In genomic region chr20:62788607-62789006, GRCh38 we compare ENCODE assay signal across 23 cellular contexts. TPM values are rescaled to one million over a fixed set of nuclear protein-coding genes. Genes with fewer than 3 reads are reported as not detected.
A peak's percentile ranks its signal among the peaks of the same experiment; 100 is the strongest.
DNase-seq lines count a peak whose midpoint lies in the region; ATAC-seq, FAIRE-seq and TF ChIP-seq lines count a peak whose summit lies in the region.
"Had no signal": no experiment of that assay in that cellular context is flagged by ENCODE, and none has a peak within 500 bp of the region (broad histone marks: within the 10 kb centered on the region; RNA-seq: fewer than 3 reads in every experiment).

No MANE protein-coding gene starts in this region.

- FAIRE-seq in HepG2 (lab: Jason Lieb, UNC) (no peak), kidney (lab: Jason Lieb, UNC) (no peak)
- FAIRE-seq: A549 had no signal

- H3K27ac ChIP-seq in HepG2 (ENCODE audit: extremely low read length, insufficient read depth, low read length) (no peak overlapping the region), right lobe of liver (no peak overlapping the region), kidney (ENCODE audit: low read depth in 2 of 2, low read length in 2 of 2) (no peak overlapping the region)
- H3K27ac ChIP-seq: A549, SJSA1 had no signal

- TF ChIP-seq EP300 in HepG2 (IDR thresholded peaks at IDR 0.05; ENCODE audit: low read depth in 2 of 2, low read length in 2 of 2) (no peak), HepG2 (CRISPR knock-in tag; IDR thresholded peaks at IDR 0.05; ENCODE audit: borderline replicate concordance) (no peak)

- no peak overlapping the region for H3K4me3 ChIP-seq in HepG2 (replicated peaks in 1 of 3; ENCODE audit: insufficient read depth in 1 of 3, low read depth in 2 of 3, low read length in 3 of 3)
- H3K4me3 ChIP-seq in right lobe of liver: no peak overlapping the region
- H3K4me3 ChIP-seq in kidney (ENCODE audit: low read length in 2 of 2): no peak overlapping the region
- H3K4me3 ChIP-seq: A549, SJSA1 had no signal

- 47% methylated on average over 11 of the region's 15 CpGs for WGBS in HepG2 (ENCODE audit: low lambda C conversion rate)
- WGBS in right lobe of liver (ENCODE audit: insufficient coverage, low coverage, low lambda C conversion rate, missing lambda C conversion rate): 19% methylated on average over 2 of the region's 15 CpGs

- no peak overlapping the region for H3K4me3 Mint-ChIP-seq in brain
- H3K4me3 Mint-ChIP-seq: CD8-positive, alpha-beta T cell; IgD-negative memory B cell had no signal

- TF ChIP-seq CTCF in HepG2 (CRISPR knock-in tag; IDR thresholded peaks at IDR 0.05): no peak
- TF ChIP-seq CTCF in right lobe of liver (IDR thresholded peaks at IDR 0.05): no peak
- TF ChIP-seq CTCF in brain (conservative IDR thresholded peaks at IDR 0.05): no peak
- no peak for TF ChIP-seq CTCF in kidney (IDR thresholded peaks at IDR 0.05; ENCODE audit: borderline replicate concordance, extremely low read depth, insufficient read depth)

- ATAC-seq in HepG2: no peak
- no peak for ATAC-seq in right lobe of liver
- ATAC-seq: A549; CD8-positive, alpha-beta T cell; HCT116; Right ventricle myocardium inferior had no signal

- no peak overlapping the region for H2AFZ ChIP-seq in HepG2 (ENCODE audit: low read length)

- peaks cover 67% of the 10 kb centered on the region for H3K4me1 Mint-ChIP-seq in brain

- in situ Hi-C loops in HepG2 (cut with HindIII; ENCODE audit: extremely low pct_ligation_motif_present, low pct_unique_long_range_greater_than_20kb): loop anchor here (25.0 kb wide), 1 partner anchor 276 kb away; no protein-coding TSS in a partner anchor

- intact Hi-C loops in HepG2 (cut with micrococcal nuclease; ENCODE audit: unreplicated experiment): no loop called here
- intact Hi-C loops in right lobe of liver (cut with DNase I): loop anchor here (5.0 to 10.0 kb wide), 4 partner anchors 116 to 374 kb away; no protein-coding TSS in a partner anchor
- intact Hi-C loops in kidney (cut with DNase I): no loop called here

- no peaks in the 10 kb centered on the region for H3K9me3 ChIP-seq in HepG2 (ENCODE audit: low read length)
- H3K9me3 ChIP-seq in right lobe of liver: no peaks in the 10 kb centered on the region
- H3K9me3 ChIP-seq in kidney (ENCODE audit: control insufficient read depth in 1 of 2, low read length in 2 of 2): no peaks in the 10 kb centered on the region
- H3K9me3 ChIP-seq: A549, SJSA1 had no signal

- peaks cover 20 to 77% of the 10 kb centered on the region in 2 experiments for H3K27me3 ChIP-seq in HepG2 (ENCODE audit: control insufficient read depth in 1 of 2, insufficient read depth in 2 of 2, low read length in 2 of 2)
- no peaks in the 10 kb centered on the region for H3K27me3 ChIP-seq in right lobe of liver

- H3K27ac Mint-ChIP-seq in brain: peak overlapping the region in 4 of 5 experiments; percentile 20 to 88 (median 57)
- H3K27ac Mint-ChIP-seq: CD8-positive, alpha-beta T cell; IgD-negative memory B cell had no signal

- H3K27me3 Mint-ChIP-seq in brain: peaks cover 9% of the 10 kb centered on the region
- H3K27me3 Mint-ChIP-seq: IgD-negative memory B cell had no signal

- H4K20me1 ChIP-seq in HepG2 (ENCODE audit: insufficient read depth, low read length): no peaks in the 10 kb centered on the region

- BruUV-seq in HepG2 (replicated peaks; lab: Mats Ljungman, UMichigan): no TSS peak

- H3K9me3 Mint-ChIP-seq in brain: peaks cover 0 to 4% (median 0%) of the 10 kb centered on the region in 5 experiments
- H3K9me3 Mint-ChIP-seq: CD8-positive, alpha-beta T cell; IgD-negative memory B cell had no signal

- H3K36me3 ChIP-seq in HepG2 (replicated peaks in 1 of 2; ENCODE audit: control insufficient read depth in 1 of 2, insufficient read depth in 2 of 2, low read length in 2 of 2) (no peaks in the 10 kb centered on the region), right lobe of liver (no peaks in the 10 kb centered on the region), kidney (ENCODE audit: control insufficient read depth in 1 of 2, insufficient read depth in 2 of 2, low read length in 2 of 2) (no peaks in the 10 kb centered on the region)
- H3K36me3 ChIP-seq: SJSA1 had no signal

- TF ChIP-seq POLR2A in HepG2 (IDR thresholded peaks at IDR 0.05; ENCODE audit: insufficient read depth in 1 of 2, low read depth in 2 of 2, low read length in 2 of 2) (no peak), right lobe of liver (IDR thresholded peaks at IDR 0.05) (no peak)

- H3K9ac ChIP-seq in HepG2 (ENCODE audit: insufficient read depth, low read depth, low read length) (no peak overlapping the region), kidney (ENCODE audit: low read length in 2 of 2) (no peak overlapping the region)

- H3K4me2 ChIP-seq in HepG2 (ENCODE audit: low read depth, low read length): peak overlapping the region; percentile 2; the same call in 1 of the 2 replicates
- H3K4me2 ChIP-seq: A549 had no signal

- H3K4me1 ChIP-seq in HepG2 (ENCODE audit: insufficient read depth, low read length) (peaks cover 46% of the 10 kb centered on the region), right lobe of liver (peaks cover 0 to 2% (median 0%) of the 10 kb centered on the region in 4 donors), kidney (ENCODE audit: control insufficient read depth in 1 of 2, insufficient read depth in 1 of 2, low read depth in 1 of 2, low read length in 2 of 2) (peaks cover 1 to 3% of the 10 kb centered on the region in 2 donors)

- POLR2A ChIA-PET in HepG2 (lab: Yijun Ruan, JAX): no interaction called here

- DNase-seq in HepG2 (ENCODE audit: low spot score) (no peak), right lobe of liver (no peak), left kidney (ENCODE audit: low read depth, low spot score) (peak; percentile 45), kidney (no peak), DMS79 treated with DMSO at 0.1 percent for 48 hours (lab: John Stamatoyannopoulos, UW) (no peak)
- no peak for DNase-seq in stimulated activated naive CD4-positive, alpha-beta T cell treated with Interleukin-2 at 50 U/mL for 16 hours (lab: John Stamatoyannopoulos, UW)
- DNase-seq: CD8-positive, alpha-beta T cell; DMS53; EL; GF-D8; GOT3; NCI-H1105 treated with DMSO at 0.1 percent for 48 hours; NCI-H2029 treated with DMSO at 0.1 percent for 48 hours; NCI-H226; NCI-H510A treated with DMSO at 0.1 percent for 48 hours; NCI-H748 treated with DMSO at 0.1 percent for 48 hours; OCI-M1 had no signal

- H3K36me3 Mint-ChIP-seq in brain: no peaks in the 10 kb centered on the region
- H3K36me3 Mint-ChIP-seq: CD8-positive, alpha-beta T cell; IgD-negative memory B cell had no signal

- CTCF ChIA-PET in HepG2 (lab: Yijun Ruan, JAX; ENCODE audit: low intra/inter-chr PET ratio, low total read pairs): no interaction called here

- TF ChIP-seq RAD21 in HepG2 (CRISPR knock-in tag; IDR thresholded peaks at IDR 0.05): no peak

- no peaks in the 10 kb centered on the region for H3K79me2 ChIP-seq in HepG2 (ENCODE audit: insufficient read depth, low read length)

RNA-seq across cellular contexts. Expression of gene MRGBP, which starts 7.7 kb away (rescaled TPM):
- total RNA-seq in HepG2 (2016; rRNA removed; fragmentation: Illumina TruSeq; extraction: Trizol) (34.8 and 35.9 TPM in 2 replicates), right lobe of liver (1 to 10 TPM; 3.3 to 8.0 (median 5.3) TPM), kidney (7.6 TPM)
- 79.0 and 80.7 TPM in 2 replicates for total RNA-seq in HepG2 (2016; cell fraction: cytosol; rRNA removed; fragmentation: Illumina TruSeq; extraction: Trizol; ENCODE audit: low read depth)
- total RNA-seq in HepG2 (2016; cell fraction: insoluble cytoplasmic fraction; rRNA removed; fragmentation: Illumina TruSeq; extraction: Trizol): 31.8 and 38.7 TPM in 2 replicates
- total RNA-seq in HepG2 (2016; cell fraction: membrane; rRNA removed; fragmentation: Illumina TruSeq; extraction: Trizol): 96.7 and 98.0 TPM in 2 replicates
- 17.0 and 18.5 TPM in 2 replicates for total RNA-seq in HepG2 (2016; cell fraction: nucleus; rRNA removed; fragmentation: Illumina TruSeq; extraction: Trizol)
- polyA plus RNA-seq in HepG2 (2011; rRNA removed) (31.6 and 34.2 TPM in 2 replicates), brain (ENCODE audit: insufficient read depth, low read depth, low replicate concordance) (11.8 TPM), kidney (ENCODE audit: insufficient read depth, low read depth, low replicate concordance) (9.0 TPM)
- polyA plus RNA-seq in HepG2 (2011; cell fraction: cytosol; rRNA removed): 30.7 and 37.2 TPM in 2 replicates
- 29.7 and 36.4 TPM in 2 replicates for polyA plus RNA-seq in HepG2 (2011; cell fraction: nucleus; rRNA removed)
- polyA plus RNA-seq in HepG2 (2012): 21.6 and 23.1 TPM in 2 replicates
- 88.5 and 96.5 TPM in 2 replicates for polyA plus RNA-seq in HepG2 (2016; cell fraction: cytosol; fragmentation: Illumina TruSeq; extraction: Trizol; ENCODE audit: low read depth)
- polyA plus RNA-seq in HepG2 (2016; cell fraction: insoluble cytoplasmic fraction; fragmentation: Illumina TruSeq; extraction: Trizol; ENCODE audit: low read depth): 34.9 and 39.2 TPM in 2 replicates
- 88.7 and 90.6 TPM in 2 replicates for polyA plus RNA-seq in HepG2 (2016; cell fraction: membrane; fragmentation: Illumina TruSeq; extraction: Trizol; ENCODE audit: low read depth)
- polyA plus RNA-seq in HepG2 (2016; cell fraction: nucleus; fragmentation: Illumina TruSeq; extraction: Trizol; ENCODE audit: insufficient read depth, low read depth): 40.3 and 42.7 TPM in 2 replicates
- 21.2 and 36.8 TPM in 2 replicates for polyA minus RNA-seq in HepG2 (2011; rRNA and poly(A)+ RNA removed; ENCODE audit: low replicate concordance)
- polyA minus RNA-seq in HepG2 (2011; cell fraction: cytosol; rRNA and poly(A)+ RNA removed): 12.7 and 13.0 TPM in 2 replicates
- 10.2 and 10.9 TPM in 2 replicates for polyA minus RNA-seq in HepG2 (2011; cell fraction: nucleus; rRNA and poly(A)+ RNA removed)

RNA-seq across cellular contexts. Expression of gene OGFR, which starts 16.0 kb away (rescaled TPM):
- total RNA-seq in HepG2 (2016; rRNA removed; fragmentation: Illumina TruSeq; extraction: Trizol) (68.3 and 81.8 TPM in 2 replicates), right lobe of liver (10 to 100 TPM; 40.7 to 48.1 (median 47.0) TPM), kidney (46.8 TPM)
- total RNA-seq in HepG2 (2016; cell fraction: cytosol; rRNA removed; fragmentation: Illumina TruSeq; extraction: Trizol; ENCODE audit: low read depth): 6.3 and 8.7 TPM in 2 replicates
- total RNA-seq in HepG2 (2016; cell fraction: insoluble cytoplasmic fraction; rRNA removed; fragmentation: Illumina TruSeq; extraction: Trizol): 58.8 and 84.2 TPM in 2 replicates
- total RNA-seq in HepG2 (2016; cell fraction: membrane; rRNA removed; fragmentation: Illumina TruSeq; extraction: Trizol): 20.8 and 24.4 TPM in 2 replicates
- 33.8 and 41.3 TPM in 2 replicates for total RNA-seq in HepG2 (2016; cell fraction: nucleus; rRNA removed; fragmentation: Illumina TruSeq; extraction: Trizol)
- polyA plus RNA-seq in HepG2 (2011; rRNA removed) (47.7 and 62.2 TPM in 2 replicates), brain (ENCODE audit: insufficient read depth, low read depth, low replicate concordance) (37.0 TPM), kidney (ENCODE audit: insufficient read depth, low read depth, low replicate concordance) (33.7 TPM)
- polyA plus RNA-seq in HepG2 (2011; cell fraction: cytosol; rRNA removed): 58.6 and 82.5 TPM in 2 replicates
- polyA plus RNA-seq in HepG2 (2011; cell fraction: nucleus; rRNA removed): 105 and 121 TPM in 2 replicates
- polyA plus RNA-seq in HepG2 (2012): 34.0 and 38.1 TPM in 2 replicates
- polyA plus RNA-seq in HepG2 (2016; cell fraction: cytosol; fragmentation: Illumina TruSeq; extraction: Trizol; ENCODE audit: low read depth): 4.2 and 4.7 TPM in 2 replicates
- polyA plus RNA-seq in HepG2 (2016; cell fraction: insoluble cytoplasmic fraction; fragmentation: Illumina TruSeq; extraction: Trizol; ENCODE audit: low read depth): 68.1 and 77.5 TPM in 2 replicates
- 11.5 and 14.2 TPM in 2 replicates for polyA plus RNA-seq in HepG2 (2016; cell fraction: membrane; fragmentation: Illumina TruSeq; extraction: Trizol; ENCODE audit: low read depth)
- polyA plus RNA-seq in HepG2 (2016; cell fraction: nucleus; fragmentation: Illumina TruSeq; extraction: Trizol; ENCODE audit: insufficient read depth, low read depth): 103 and 104 TPM in 2 replicates
- polyA minus RNA-seq in HepG2 (2011; rRNA and poly(A)+ RNA removed; ENCODE audit: low replicate concordance): 38.5 and 45.1 TPM in 2 replicates
- 39.4 and 42.5 TPM in 2 replicates for polyA minus RNA-seq in HepG2 (2011; cell fraction: cytosol; rRNA and poly(A)+ RNA removed)
- polyA minus RNA-seq in HepG2 (2011; cell fraction: nucleus; rRNA and poly(A)+ RNA removed): 15.1 and 20.0 TPM in 2 replicates

RNA-seq across cellular contexts. Expression of gene COL9A3, which starts 28.2 kb away (rescaled TPM):
- total RNA-seq in HepG2 (2016; rRNA removed; fragmentation: Illumina TruSeq; extraction: Trizol): 53.3 and 204 TPM in 2 replicates
- 13.9 and 15.8 TPM in 2 replicates for total RNA-seq in HepG2 (2016; cell fraction: cytosol; rRNA removed; fragmentation: Illumina TruSeq; extraction: Trizol; ENCODE audit: low read depth)
- 48.0 and 215 TPM in 2 replicates for total RNA-seq in HepG2 (2016; cell fraction: insoluble cytoplasmic fraction; rRNA removed; fragmentation: Illumina TruSeq; extraction: Trizol)
- 19.3 and 20.8 TPM in 2 replicates for total RNA-seq in HepG2 (2016; cell fraction: membrane; rRNA removed; fragmentation: Illumina TruSeq; extraction: Trizol)
- total RNA-seq in HepG2 (2016; cell fraction: nucleus; rRNA removed; fragmentation: Illumina TruSeq; extraction: Trizol): 216 and 254 TPM in 2 replicates
- 155 and 175 TPM in 2 replicates for polyA plus RNA-seq in HepG2 (2011; rRNA removed)
- polyA plus RNA-seq in HepG2 (2011; cell fraction: cytosol; rRNA removed): 84.5 and 113 TPM in 2 replicates
- polyA plus RNA-seq in HepG2 (2011; cell fraction: nucleus; rRNA removed): 1,291 and 1,782 TPM in 2 replicates
- polyA plus RNA-seq in HepG2 (2012): 79.9 and 172 TPM in 2 replicates
- polyA plus RNA-seq in HepG2 (2016; cell fraction: cytosol; fragmentation: Illumina TruSeq; extraction: Trizol; ENCODE audit: low read depth): 9.2 and 9.5 TPM in 2 replicates
- polyA plus RNA-seq in HepG2 (2016; cell fraction: insoluble cytoplasmic fraction; fragmentation: Illumina TruSeq; extraction: Trizol; ENCODE audit: low read depth): 55.1 and 66.2 TPM in 2 replicates
- polyA plus RNA-seq in HepG2 (2016; cell fraction: membrane; fragmentation: Illumina TruSeq; extraction: Trizol; ENCODE audit: low read depth): 17.0 and 20.1 TPM in 2 replicates
- 637 and 662 TPM in 2 replicates for polyA plus RNA-seq in HepG2 (2016; cell fraction: nucleus; fragmentation: Illumina TruSeq; extraction: Trizol; ENCODE audit: insufficient read depth, low read depth)
- polyA minus RNA-seq in HepG2 (2011; rRNA and poly(A)+ RNA removed; ENCODE audit: low replicate concordance): 5.1 and 12.2 TPM in 2 replicates
- polyA minus RNA-seq in HepG2 (2011; cell fraction: cytosol; rRNA and poly(A)+ RNA removed): 23.0 and 25.3 TPM in 2 replicates
- polyA minus RNA-seq in HepG2 (2011; cell fraction: nucleus; rRNA and poly(A)+ RNA removed): 56.8 and 67.0 TPM in 2 replicates
- total RNA-seq in right lobe of liver: 1 to 10 TPM; 1.5 to 7.6 (median 3.5) TPM
- polyA plus RNA-seq in brain (ENCODE audit: insufficient read depth, low read depth, low replicate concordance): 17.5 TPM
- total RNA-seq in kidney: 4.3 TPM
- polyA plus RNA-seq in kidney (ENCODE audit: insufficient read depth, low read depth, low replicate concordance): 2.3 TPM
- total RNA-seq: CD8-positive, alpha-beta T cell; SJSA1 had no signal

Comparison
In these comparisons a context has a peak if more than half of its experiments do, and no peak if none do; other contexts are left out.
1. intact Hi-C loops: an anchor here in right lobe of liver (5.0 to 10.0 kb wide); none called in HepG2 and kidney.